23 cellular contexts compared by ENCODE assay signal in genomic region chr19:50821622-50822021, GRCh38. TPM values are rescaled to one million over a fixed set of nuclear protein-coding genes. Genes with fewer than 3 reads are reported as not detected.
DNase-seq lines count a peak whose midpoint lies in the region; ATAC-seq, FAIRE-seq and TF ChIP-seq lines count a peak whose summit lies in the region.
"Had no signal": no experiment of that assay in that cellular context is flagged by ENCODE, and none has a peak within 500 bp of the region (broad histone marks: within the 10 kb centered on the region; RNA-seq: fewer than 3 reads in every experiment).

No MANE protein-coding gene starts in this region.

- no TSS peak for BruUV-seq in HepG2 (replicated peaks; lab: Mats Ljungman, UMichigan)

- H3K9me3 ChIP-seq in HEK293 (ENCODE audit: control insufficient read depth, insufficient read depth, low read depth, low read length) (no peaks in the 10 kb centered on the region), pancreas (no peaks in the 10 kb centered on the region), HepG2 (ENCODE audit: low read length) (no peaks in the 10 kb centered on the region), GM23248 (ENCODE audit: low read depth) (no peaks in the 10 kb centered on the region)

- intact Hi-C loops in pancreas (cut with DNase I) (no loop called here), HepG2 (cut with micrococcal nuclease; ENCODE audit: unreplicated experiment) (no loop called here)

- CTCF ChIA-PET in HEK293 (lab: Yijun Ruan, JAX), result interaction anchor here (1.8 kb wide), 1 partner anchor 101 kb away, joined by 4 read pairs; no protein-coding TSS in a partner anchor
- CTCF ChIA-PET in HepG2 (lab: Yijun Ruan, JAX; ENCODE audit: low intra/inter-chr PET ratio, low total read pairs), result no interaction called here

- H4K20me1 ChIP-seq in HepG2 (ENCODE audit: insufficient read depth, low read length), result no peaks in the 10 kb centered on the region
- no peaks in the 10 kb centered on the region for H4K20me1 ChIP-seq in GM23248 (ENCODE audit: insufficient read depth)

- ATAC-seq in pancreas (peak; percentile 3 to 10 (median 4)), HG02588 (IDR thresholded peaks at IDR 0.05; ENCODE audit: unreplicated experiment) (no peak), HepG2 (no peak; the same call in 2 of the 3 replicates)
- ATAC-seq: PC-3, SK-N-SH treated with all-trans-retinoic acid at 6 μM for 48 hours had no signal

- no peak overlapping the region for H3K4me2 ChIP-seq in HepG2 (ENCODE audit: low read depth, low read length)
- H3K4me2 ChIP-seq in GM23248 (ENCODE audit: unreplicated experiment), result no peak overlapping the region
- H3K4me2 ChIP-seq: KMS-11 had no signal

- POLR2A ChIA-PET in HEK293 (lab: Yijun Ruan, JAX), result interaction anchor here (0.7 to 1.9 kb wide), 3 partner anchors 17 to 84 kb away, joined by 4 to 7 read pairs (median 5); no protein-coding TSS in a partner anchor
- POLR2A ChIA-PET in HepG2 (lab: Yijun Ruan, JAX), result no interaction called here

- whole genome bisulfite sequencing in pancreas, 2 donors, result 17 to 21% methylated on average over 8 of the region's 8 CpGs
- WGBS in HepG2 (ENCODE audit: low lambda C conversion rate), result 0% methylated on average over 6 of the region's 8 CpGs
- WGBS in GM23248 (ENCODE audit: low coverage in 1 of 2, low lambda C conversion rate in 2 of 2, missing lambda C conversion rate in 2 of 2), 2 experiments, result 43 to 49% methylated on average over 8 of the region's 8 CpGs

- H3K27ac ChIP-seq in 22Rv1, result peak overlapping the region; percentile 93
- H3K27ac ChIP-seq in HEK293 (ENCODE audit: extremely low read depth, low read depth, low read length), result no peak overlapping the region
- H3K27ac ChIP-seq in pancreas, result peak overlapping the region; percentile 22 to 83 (median 74)
- no peak overlapping the region for H3K27ac ChIP-seq in HepG2 (ENCODE audit: extremely low read length, insufficient read depth, low read length)
- no peak overlapping the region for H3K27ac ChIP-seq in GM23248
- H3K27ac ChIP-seq: KMS-11, RWPE1 had no signal

- FAIRE-seq in pancreas (lab: Jason Lieb, UNC), result no peak
- no peak for FAIRE-seq in HepG2 (lab: Jason Lieb, UNC)
- FAIRE-seq: D721Med had no signal

- H2AFZ ChIP-seq in HepG2 (ENCODE audit: low read length), result no peak overlapping the region
- no peak overlapping the region for H2AFZ ChIP-seq in GM23248

- no peaks in the 10 kb centered on the region for H3F3A ChIP-seq in GM23248 (ENCODE audit: insufficient read depth)

- no peak for TF ChIP-seq POLR2A in HepG2 (IDR thresholded peaks at IDR 0.05; ENCODE audit: insufficient read depth in 1 of 2, low read depth in 2 of 2, low read length in 2 of 2)

- no peaks in the 10 kb centered on the region for H3K9me2 ChIP-seq in GM23248 (ENCODE audit: insufficient read depth)

- no peaks in the 10 kb centered on the region for H3K27me3 ChIP-seq in pancreas
- H3K27me3 ChIP-seq in HepG2 (ENCODE audit: control insufficient read depth in 1 of 2, insufficient read depth in 2 of 2, low read length in 2 of 2), result peaks cover 7 to 49% of the 10 kb centered on the region in 2 experiments
- H3K27me3 ChIP-seq in GM23248 (replicated peaks; ENCODE audit: insufficient read depth), result peaks cover 42% of the 10 kb centered on the region

- H3K4me1 ChIP-seq in HEK293 (ENCODE audit: control insufficient read depth, insufficient read depth, low read length), result no peaks in the 10 kb centered on the region
- peaks cover 0 to 4% (median 0%) of the 10 kb centered on the region in 3 donors for H3K4me1 ChIP-seq in pancreas
- H3K4me1 ChIP-seq in HepG2 (ENCODE audit: insufficient read depth, low read length), result no peaks in the 10 kb centered on the region
- no peaks in the 10 kb centered on the region for H3K4me1 ChIP-seq in GM23248 (ENCODE audit: insufficient read depth)

- DNase-seq in epidermal melanocyte (ENCODE audit: insufficient read length, low spot score) (peak; percentile 5), pancreas (peak; percentile 45 to 76 (median 62)), HepG2 (ENCODE audit: low spot score) (no peak), GM23248 (no peak), glomerular visceral epithelial cell (ENCODE audit: extremely low spot score) (no peak)
- DNase-seq: 8988T, DMS79, MV-4-11, NCI-H1694 treated with DMSO at 0.1 percent for 48 hours, NCI-H345, NCI-H524 treated with DMSO at 0.1 percent for 48 hours, PC-3, SIG-M5, T-helper 1 cell had no signal

- H3K4me3 ChIP-seq in HEK293 (ENCODE audit: low read depth, low read length) (no peak overlapping the region), pancreas (peak overlapping the region in 3 of 4 donors; percentile 17 to 47 (median 46)), HepG2 (replicated peaks in 1 of 3; ENCODE audit: insufficient read depth in 1 of 3, low read depth in 2 of 3, low read length in 3 of 3) (no peak overlapping the region), GM23248 (no peak overlapping the region)

- TF ChIP-seq RAD21 in HepG2 (CRISPR knock-in tag; IDR thresholded peaks at IDR 0.05), result no peak

- H3K9ac ChIP-seq in HepG2 (ENCODE audit: insufficient read depth, low read depth, low read length) (no peak overlapping the region), GM23248 (no peak overlapping the region)
- H3K9ac ChIP-seq: KMS-11 had no signal

- H3K36me3 ChIP-seq in HEK293 (ENCODE audit: control insufficient read depth in 2 of 2, insufficient read depth in 1 of 2, low read length in 2 of 2) (no peaks in the 10 kb centered on the region), pancreas (no peaks in the 10 kb centered on the region), HepG2 (replicated peaks in 1 of 2; ENCODE audit: control insufficient read depth in 1 of 2, insufficient read depth in 2 of 2, low read length in 2 of 2) (no peaks in the 10 kb centered on the region), GM23248 (ENCODE audit: low read depth) (no peaks in the 10 kb centered on the region)

- in situ Hi-C loops in HepG2 (cut with HindIII; ENCODE audit: extremely low pct_ligation_motif_present, low pct_unique_long_range_greater_than_20kb) (no loop called here), GM23248 (cut with MboI) (no loop called here)

- H3K79me2 ChIP-seq in HepG2 (ENCODE audit: insufficient read depth, low read length), result no peaks in the 10 kb centered on the region
- no peaks in the 10 kb centered on the region for H3K79me2 ChIP-seq in GM23248 (ENCODE audit: insufficient read depth)

- TF ChIP-seq CTCF in 22Rv1 (IDR thresholded peaks at IDR 0.05) (no peak), HEK293 (tag by site-specific recombination; IDR thresholded peaks at IDR 0.05) (no peak), pancreas (IDR thresholded peaks at IDR 0.05) (no peak), HepG2 (CRISPR knock-in tag; IDR thresholded peaks at IDR 0.05) (no peak)

- no peak for TF ChIP-seq EP300 in HepG2 (IDR thresholded peaks at IDR 0.05; ENCODE audit: low read depth in 2 of 2, low read length in 2 of 2)
- no peak for TF ChIP-seq EP300 in HepG2 (CRISPR knock-in tag; IDR thresholded peaks at IDR 0.05; ENCODE audit: borderline replicate concordance)

RNA-seq across cellular contexts. Expression of gene KLK1, which starts 2.0 kb away (rescaled TPM):
- total RNA-seq in pancreas, result 1,000 to 10,000 TPM in 3 of 6 donors, 100 to 1,000 TPM in 3; 607 to 1,981 (median 1,041) TPM
- polyA plus RNA-seq in pancreas, result 100 to 1,000 TPM; 683 to 756 TPM
- total RNA-seq in HepG2 (2016; rRNA removed; fragmentation: Illumina TruSeq; extraction: Trizol), result not detected in 2 replicates
- total RNA-seq in HepG2 (2016; cell fraction: cytosol; rRNA removed; fragmentation: Illumina TruSeq; extraction: Trizol; ENCODE audit: low read depth), result not detected in 2 replicates
- total RNA-seq in HepG2 (2016; cell fraction: insoluble cytoplasmic fraction; rRNA removed; fragmentation: Illumina TruSeq; extraction: Trizol), result not detected in 2 replicates
- total RNA-seq in HepG2 (2016; cell fraction: membrane; rRNA removed; fragmentation: Illumina TruSeq; extraction: Trizol), result not detected in 2 replicates
- total RNA-seq in HepG2 (2016; cell fraction: nucleus; rRNA removed; fragmentation: Illumina TruSeq; extraction: Trizol), result not detected in 2 replicates
- not detected in 2 replicates for polyA plus RNA-seq in HepG2 (2011; rRNA removed)
- polyA plus RNA-seq in HepG2 (2011; cell fraction: cytosol; rRNA removed), result not detected in 2 replicates
- polyA plus RNA-seq in HepG2 (2011; cell fraction: nucleus; rRNA removed), result not detected in 2 replicates
- polyA plus RNA-seq in HepG2 (2012), result not detected in 2 replicates
- not detected in 2 replicates for polyA plus RNA-seq in HepG2 (2016; cell fraction: cytosol; fragmentation: Illumina TruSeq; extraction: Trizol; ENCODE audit: low read depth)
- not detected in 2 replicates for polyA plus RNA-seq in HepG2 (2016; cell fraction: insoluble cytoplasmic fraction; fragmentation: Illumina TruSeq; extraction: Trizol; ENCODE audit: low read depth)
- polyA plus RNA-seq in HepG2 (2016; cell fraction: membrane; fragmentation: Illumina TruSeq; extraction: Trizol; ENCODE audit: low read depth), result not detected in 2 replicates
- polyA plus RNA-seq in HepG2 (2016; cell fraction: nucleus; fragmentation: Illumina TruSeq; extraction: Trizol; ENCODE audit: insufficient read depth, low read depth), result not detected in 2 replicates
- 0.72 TPM in 1 of 2 replicates, not detected in the other for polyA minus RNA-seq in HepG2 (2011; rRNA and poly(A)+ RNA removed; ENCODE audit: low replicate concordance)
- polyA minus RNA-seq in HepG2 (2011; cell fraction: cytosol; rRNA and poly(A)+ RNA removed), result not detected in 2 replicates
- not detected in 2 replicates for polyA minus RNA-seq in HepG2 (2011; cell fraction: nucleus; rRNA and poly(A)+ RNA removed)
- total RNA-seq in GM23248 (2014; rRNA removed; shearing (Covaris generic)), result not detected in 2 replicates
- not detected in 2 replicates for polyA plus RNA-seq in GM23248 (2016; fragmentation: Nextera tagmentation; extraction: Ambion mirVana)
- total RNA-seq: CD4-positive, alpha-beta memory T cell; PC-3 had no signal
- polyA plus RNA-seq: AG04450; CD4-positive, alpha-beta memory T cell had no signal

RNA-seq across cellular contexts. Expression of gene KLK15, which starts 11.8 kb away (rescaled TPM):
- not detected for total RNA-seq in pancreas
- under 1 TPM; 0.07 to 0.27 TPM for polyA plus RNA-seq in pancreas
- total RNA-seq in HepG2 (2016; rRNA removed; fragmentation: Illumina TruSeq; extraction: Trizol), result not detected in 2 replicates
- total RNA-seq in HepG2 (2016; cell fraction: cytosol; rRNA removed; fragmentation: Illumina TruSeq; extraction: Trizol; ENCODE audit: low read depth), result not detected in 2 replicates
- not detected in 2 replicates for total RNA-seq in HepG2 (2016; cell fraction: insoluble cytoplasmic fraction; rRNA removed; fragmentation: Illumina TruSeq; extraction: Trizol)
- total RNA-seq in HepG2 (2016; cell fraction: membrane; rRNA removed; fragmentation: Illumina TruSeq; extraction: Trizol), result not detected in 2 replicates
- total RNA-seq in HepG2 (2016; cell fraction: nucleus; rRNA removed; fragmentation: Illumina TruSeq; extraction: Trizol), result not detected in 2 replicates
- polyA plus RNA-seq in HepG2 (2011; rRNA removed), result not detected in 2 replicates
- polyA plus RNA-seq in HepG2 (2011; cell fraction: cytosol; rRNA removed), result not detected in 2 replicates
- polyA plus RNA-seq in HepG2 (2011; cell fraction: nucleus; rRNA removed), result not detected in 2 replicates
- polyA plus RNA-seq in HepG2 (2012), result not detected in 2 replicates
- not detected in 2 replicates for polyA plus RNA-seq in HepG2 (2016; cell fraction: cytosol; fragmentation: Illumina TruSeq; extraction: Trizol; ENCODE audit: low read depth)
- not detected in 2 replicates for polyA plus RNA-seq in HepG2 (2016; cell fraction: insoluble cytoplasmic fraction; fragmentation: Illumina TruSeq; extraction: Trizol; ENCODE audit: low read depth)
- not detected in 2 replicates for polyA plus RNA-seq in HepG2 (2016; cell fraction: membrane; fragmentation: Illumina TruSeq; extraction: Trizol; ENCODE audit: low read depth)
- polyA plus RNA-seq in HepG2 (2016; cell fraction: nucleus; fragmentation: Illumina TruSeq; extraction: Trizol; ENCODE audit: insufficient read depth, low read depth), result not detected in 2 replicates
- not detected in 2 replicates for polyA minus RNA-seq in HepG2 (2011; rRNA and poly(A)+ RNA removed; ENCODE audit: low replicate concordance)
- not detected in 2 replicates for polyA minus RNA-seq in HepG2 (2011; cell fraction: cytosol; rRNA and poly(A)+ RNA removed)
- not detected in 2 replicates for polyA minus RNA-seq in HepG2 (2011; cell fraction: nucleus; rRNA and poly(A)+ RNA removed)
- not detected in 2 replicates for total RNA-seq in GM23248 (2014; rRNA removed; shearing (Covaris generic))
- not detected in 2 replicates for polyA plus RNA-seq in GM23248 (2016; fragmentation: Nextera tagmentation; extraction: Ambion mirVana)
- total RNA-seq: CD4-positive, alpha-beta memory T cell had no signal
- polyA plus RNA-seq: AG04450; CD4-positive, alpha-beta memory T cell had no signal

RNA-seq across cellular contexts. Expression of gene ACP4, which starts 31.4 kb away (rescaled TPM):
- not detected for total RNA-seq in pancreas
- not detected for polyA plus RNA-seq in pancreas
- total RNA-seq in HepG2 (2016; rRNA removed; fragmentation: Illumina TruSeq; extraction: Trizol), result not detected in 2 replicates
- not detected in 2 replicates for total RNA-seq in HepG2 (2016; cell fraction: cytosol; rRNA removed; fragmentation: Illumina TruSeq; extraction: Trizol; ENCODE audit: low read depth)
- not detected in 2 replicates for total RNA-seq in HepG2 (2016; cell fraction: insoluble cytoplasmic fraction; rRNA removed; fragmentation: Illumina TruSeq; extraction: Trizol)
- not detected in 2 replicates for total RNA-seq in HepG2 (2016; cell fraction: membrane; rRNA removed; fragmentation: Illumina TruSeq; extraction: Trizol)
- not detected in 2 replicates for total RNA-seq in HepG2 (2016; cell fraction: nucleus; rRNA removed; fragmentation: Illumina TruSeq; extraction: Trizol)
- 0.08 TPM in 1 of 2 replicates, not detected in the other for polyA plus RNA-seq in HepG2 (2011; rRNA removed)
- polyA plus RNA-seq in HepG2 (2011; cell fraction: cytosol; rRNA removed), result not detected in 2 replicates
- 0.11 TPM in 1 of 2 replicates, not detected in the other for polyA plus RNA-seq in HepG2 (2011; cell fraction: nucleus; rRNA removed)
- polyA plus RNA-seq in HepG2 (2012), result not detected in 2 replicates
- not detected in 2 replicates for polyA plus RNA-seq in HepG2 (2016; cell fraction: cytosol; fragmentation: Illumina TruSeq; extraction: Trizol; ENCODE audit: low read depth)
- polyA plus RNA-seq in HepG2 (2016; cell fraction: insoluble cytoplasmic fraction; fragmentation: Illumina TruSeq; extraction: Trizol; ENCODE audit: low read depth), result not detected in 2 replicates
- polyA plus RNA-seq in HepG2 (2016; cell fraction: membrane; fragmentation: Illumina TruSeq; extraction: Trizol; ENCODE audit: low read depth), result not detected in 2 replicates
- polyA plus RNA-seq in HepG2 (2016; cell fraction: nucleus; fragmentation: Illumina TruSeq; extraction: Trizol; ENCODE audit: insufficient read depth, low read depth), result not detected in 2 replicates
- not detected in 2 replicates for polyA minus RNA-seq in HepG2 (2011; rRNA and poly(A)+ RNA removed; ENCODE audit: low replicate concordance)
- not detected in 2 replicates for polyA minus RNA-seq in HepG2 (2011; cell fraction: cytosol; rRNA and poly(A)+ RNA removed)
- polyA minus RNA-seq in HepG2 (2011; cell fraction: nucleus; rRNA and poly(A)+ RNA removed), result not detected in 2 replicates
- not detected in 2 replicates for total RNA-seq in GM23248 (2014; rRNA removed; shearing (Covaris generic))
- not detected in 2 replicates for polyA plus RNA-seq in GM23248 (2016; fragmentation: Nextera tagmentation; extraction: Ambion mirVana)
- total RNA-seq: CD4-positive, alpha-beta memory T cell; PC-3 had no signal
- polyA plus RNA-seq: AG04450; CD4-positive, alpha-beta memory T cell had no signal

RNA-seq across cellular contexts. Expression of gene KLK3, which starts 33.1 kb away (rescaled TPM):
- total RNA-seq in pancreas (not detected), HepG2 (2016; rRNA removed; fragmentation: Illumina TruSeq; extraction: Trizol) (not detected in 2 replicates)
- polyA plus RNA-seq in pancreas (under 1 TPM; 0.05 to 0.27 TPM), HepG2 (2011; rRNA removed) (not detected in 2 replicates), GM23248 (2016; fragmentation: Nextera tagmentation; extraction: Ambion mirVana) (not detected in 2 replicates)
- not detected in 2 replicates for total RNA-seq in HepG2 (2016; cell fraction: cytosol; rRNA removed; fragmentation: Illumina TruSeq; extraction: Trizol; ENCODE audit: low read depth)
- total RNA-seq in HepG2 (2016; cell fraction: insoluble cytoplasmic fraction; rRNA removed; fragmentation: Illumina TruSeq; extraction: Trizol), result not detected in 2 replicates
- not detected in 2 replicates for total RNA-seq in HepG2 (2016; cell fraction: membrane; rRNA removed; fragmentation: Illumina TruSeq; extraction: Trizol)
- total RNA-seq in HepG2 (2016; cell fraction: nucleus; rRNA removed; fragmentation: Illumina TruSeq; extraction: Trizol), result not detected in 2 replicates
- polyA plus RNA-seq in HepG2 (2011; cell fraction: cytosol; rRNA removed), result not detected in 2 replicates
- not detected in 2 replicates for polyA plus RNA-seq in HepG2 (2011; cell fraction: nucleus; rRNA removed)
- polyA plus RNA-seq in HepG2 (2012), result not detected in 2 replicates
- polyA plus RNA-seq in HepG2 (2016; cell fraction: cytosol; fragmentation: Illumina TruSeq; extraction: Trizol; ENCODE audit: low read depth), result not detected in 2 replicates
- polyA plus RNA-seq in HepG2 (2016; cell fraction: insoluble cytoplasmic fraction; fragmentation: Illumina TruSeq; extraction: Trizol; ENCODE audit: low read depth), result not detected in 2 replicates
- not detected in 2 replicates for polyA plus RNA-seq in HepG2 (2016; cell fraction: membrane; fragmentation: Illumina TruSeq; extraction: Trizol; ENCODE audit: low read depth)
- not detected in 2 replicates for polyA plus RNA-seq in HepG2 (2016; cell fraction: nucleus; fragmentation: Illumina TruSeq; extraction: Trizol; ENCODE audit: insufficient read depth, low read depth)
- polyA minus RNA-seq in HepG2 (2011; rRNA and poly(A)+ RNA removed; ENCODE audit: low replicate concordance), result not detected in 2 replicates
- not detected in 2 replicates for polyA minus RNA-seq in HepG2 (2011; cell fraction: cytosol; rRNA and poly(A)+ RNA removed)
- not detected in 2 replicates for polyA minus RNA-seq in HepG2 (2011; cell fraction: nucleus; rRNA and poly(A)+ RNA removed)
- total RNA-seq in GM23248 (2014; rRNA removed; shearing (Covaris generic)), result not detected in 2 replicates
- total RNA-seq: CD4-positive, alpha-beta memory T cell; PC-3 had no signal
- polyA plus RNA-seq: AG04450; CD4-positive, alpha-beta memory T cell had no signal

RNA-seq across cellular contexts. Expression of gene GPR32, which starts 51.4 kb away (rescaled TPM):
- total RNA-seq in pancreas (not detected), HepG2 (2016; rRNA removed; fragmentation: Illumina TruSeq; extraction: Trizol) (not detected in 2 replicates)
- polyA plus RNA-seq in pancreas (not detected), HepG2 (2011; rRNA removed) (not detected in 2 replicates), GM23248 (2016; fragmentation: Nextera tagmentation; extraction: Ambion mirVana) (not detected in 2 replicates)
- not detected in 2 replicates for total RNA-seq in HepG2 (2016; cell fraction: cytosol; rRNA removed; fragmentation: Illumina TruSeq; extraction: Trizol; ENCODE audit: low read depth)
- total RNA-seq in HepG2 (2016; cell fraction: insoluble cytoplasmic fraction; rRNA removed; fragmentation: Illumina TruSeq; extraction: Trizol), result not detected in 2 replicates
- not detected in 2 replicates for total RNA-seq in HepG2 (2016; cell fraction: membrane; rRNA removed; fragmentation: Illumina TruSeq; extraction: Trizol)
- not detected in 2 replicates for total RNA-seq in HepG2 (2016; cell fraction: nucleus; rRNA removed; fragmentation: Illumina TruSeq; extraction: Trizol)
- polyA plus RNA-seq in HepG2 (2011; cell fraction: cytosol; rRNA removed), result not detected in 2 replicates
- polyA plus RNA-seq in HepG2 (2011; cell fraction: nucleus; rRNA removed), result not detected in 2 replicates
- not detected in 2 replicates for polyA plus RNA-seq in HepG2 (2012)
- polyA plus RNA-seq in HepG2 (2016; cell fraction: cytosol; fragmentation: Illumina TruSeq; extraction: Trizol; ENCODE audit: low read depth), result not detected in 2 replicates
- polyA plus RNA-seq in HepG2 (2016; cell fraction: insoluble cytoplasmic fraction; fragmentation: Illumina TruSeq; extraction: Trizol; ENCODE audit: low read depth), result not detected in 2 replicates
- polyA plus RNA-seq in HepG2 (2016; cell fraction: membrane; fragmentation: Illumina TruSeq; extraction: Trizol; ENCODE audit: low read depth), result not detected in 2 replicates
- not detected in 2 replicates for polyA plus RNA-seq in HepG2 (2016; cell fraction: nucleus; fragmentation: Illumina TruSeq; extraction: Trizol; ENCODE audit: insufficient read depth, low read depth)
- 0.16 TPM in 1 of 2 replicates, not detected in the other for polyA minus RNA-seq in HepG2 (2011; rRNA and poly(A)+ RNA removed; ENCODE audit: low replicate concordance)
- polyA minus RNA-seq in HepG2 (2011; cell fraction: cytosol; rRNA and poly(A)+ RNA removed), result not detected in 2 replicates
- polyA minus RNA-seq in HepG2 (2011; cell fraction: nucleus; rRNA and poly(A)+ RNA removed), result not detected in 2 replicates
- not detected in 2 replicates for total RNA-seq in GM23248 (2014; rRNA removed; shearing (Covaris generic))
- total RNA-seq: CD4-positive, alpha-beta memory T cell; PC-3 had no signal
- polyA plus RNA-seq: AG04450; CD4-positive, alpha-beta memory T cell had no signal

Comparison
In these comparisons a context has a peak if more than half of its experiments do, and no peak if none do; other contexts are left out.
1. H3K27ac ChIP-seq: peak in 22Rv1 (single experiment) and pancreas (4 of 4); none in HEK293 (single experiment), HepG2 (single experiment) and GM23248 (single experiment).
2. H3K4me3 ChIP-seq: peak in pancreas (3 of 4); none in HEK293 (single experiment), HepG2 (0 of 3) and GM23248 (single experiment).
3. DNase-seq: peak in epidermal melanocyte (single experiment) and pancreas (6 of 6); none in HepG2 (single experiment), GM23248 (single experiment) and glomerular visceral epithelial cell (single experiment).
4. ATAC-seq: peak in pancreas (4 of 4); none in HG02588 (single experiment) and HepG2 (single experiment).
5. RNA of gene KLK1, which starts 2.0 kb away (total RNA-seq): 607 to 1,981 TPM in pancreas; not detected in HepG2 and not detected in GM23248; every median in the first group is over 100 times any median in the second.